ENCODE assay signal across 16 cellular contexts in genomic region chr6:1871936-1872335, GRCh38.
A peak's percentile ranks its signal among the peaks of the same experiment; 100 is the strongest.
DNase-seq lines count a peak whose midpoint lies in the region; ATAC-seq, FAIRE-seq and TF ChIP-seq lines count a peak whose summit lies in the region.
"Had no signal": no experiment of that assay in that cellular context is flagged by ENCODE, and none has a peak within 500 bp of the region (broad histone marks: within the 10 kb centered on the region; RNA-seq: fewer than 3 reads in every experiment).

No MANE protein-coding gene starts in this region.

- H3K27ac ChIP-seq in pancreas = no peak overlapping the region
- H3K27ac ChIP-seq: PC-9, upper lobe of left lung had no signal

- ATAC-seq in left ventricle myocardium superior = peak; percentile 85
- peak; percentile 58 to 77 (median 70) for ATAC-seq in pancreas
- no peak for ATAC-seq in HG03439 (IDR thresholded peaks at IDR 0.05; ENCODE audit: unreplicated experiment)
- ATAC-seq: activated CD4-positive, alpha-beta T cell treated with anti-CD3 and anti-CD28 coated beads for 36 hours; activated T-cell treated with anti-CD3 and anti-CD28 coated beads, Interleukin-2, amount 50 U/mL, for 72 hours; naive thymus-derived CD8-positive, alpha-beta T cell had no signal

- intact Hi-C loops in left ventricle myocardium superior (cut with micrococcal nuclease) (no loop called here), pancreas (cut with DNase I) (no loop called here)

- WGBS in pancreas, 2 donors = 50 to 53% methylated on average over 5 of the region's 5 CpGs

- no peak for TF ChIP-seq POLR2A in GM12892 (IDR thresholded peaks at IDR 0.05; ENCODE audit: low read depth, low read length)

- no peaks in the 10 kb centered on the region for H3K36me3 ChIP-seq in pancreas
- H3K36me3 ChIP-seq: upper lobe of left lung had no signal

- no peak for FAIRE-seq in pancreas (lab: Jason Lieb, UNC)
- no peak for FAIRE-seq in GM12892 (lab: Jason Lieb, UNC)
- FAIRE-seq: HTR-8/SVneo had no signal

- H3K4me3 ChIP-seq in pancreas = no peak overlapping the region
- H3K4me3 ChIP-seq: PC-9, upper lobe of left lung had no signal

- H3K27me3 ChIP-seq in pancreas = no peaks in the 10 kb centered on the region
- H3K27me3 ChIP-seq: upper lobe of left lung had no signal

- no peaks in the 10 kb centered on the region for H3K9me3 ChIP-seq in pancreas
- H3K9me3 ChIP-seq: upper lobe of left lung had no signal

- H3K4me1 ChIP-seq in pancreas = peaks cover 4 to 18% (median 5%) of the 10 kb centered on the region in 3 donors
- H3K4me1 ChIP-seq: upper lobe of left lung had no signal

- TF ChIP-seq CTCF in pancreas (IDR thresholded peaks at IDR 0.05) = no peak

- peak; percentile 76 for DNase-seq in Ammon's horn (ENCODE audit: low spot score)
- DNase-seq in amygdala (lab: John Stamatoyannopoulos, UW) = peak in 36 of 56 donors; percentile 2 to 71 (median 35)
- peak; percentile 41 for DNase-seq in left ventricle myocardium superior
- peak in 1 of 6 donors; percentile 60 for DNase-seq in pancreas
- no peak for DNase-seq in GM12892 (ENCODE audit: insufficient read length)
- DNase-seq in SIG-M5 (lab: John Stamatoyannopoulos, UW) = no peak
- DNase-seq in NCI-H2081 treated with DMSO at 0.1 percent for 48 hours (lab: John Stamatoyannopoulos, UW) = no peak
- DNase-seq: activated CD4-positive, alpha-beta T cell treated with anti-CD3 and anti-CD28 coated beads for 36 hours; activated T-cell treated with anti-CD3 and anti-CD28 coated beads, Interleukin-2, amount 50 U/mL, for 72 hours; DMS153; naive thymus-derived CD8-positive, alpha-beta T cell; PC-9; stimulated activated CD4-positive, alpha-beta T cell treated with anti-CD3 and anti-CD28 coated beads, Interleukin-12 subunit alpha, Interleukin-12 subunit beta, amount 100 ng/mL, for 4 hours had no signal

Comparison
In these comparisons a context has a peak if more than half of its experiments do, and no peak if none do; other contexts are left out.
1. DNase-seq: peak in Ammon's horn (single experiment), amygdala (36 of 56) and left ventricle myocardium superior (single experiment); none in GM12892 (single experiment), SIG-M5 (single experiment) and NCI-H2081 treated with DMSO at 0.1 percent for 48 hours (single experiment).